In the genomic region with DNA sequence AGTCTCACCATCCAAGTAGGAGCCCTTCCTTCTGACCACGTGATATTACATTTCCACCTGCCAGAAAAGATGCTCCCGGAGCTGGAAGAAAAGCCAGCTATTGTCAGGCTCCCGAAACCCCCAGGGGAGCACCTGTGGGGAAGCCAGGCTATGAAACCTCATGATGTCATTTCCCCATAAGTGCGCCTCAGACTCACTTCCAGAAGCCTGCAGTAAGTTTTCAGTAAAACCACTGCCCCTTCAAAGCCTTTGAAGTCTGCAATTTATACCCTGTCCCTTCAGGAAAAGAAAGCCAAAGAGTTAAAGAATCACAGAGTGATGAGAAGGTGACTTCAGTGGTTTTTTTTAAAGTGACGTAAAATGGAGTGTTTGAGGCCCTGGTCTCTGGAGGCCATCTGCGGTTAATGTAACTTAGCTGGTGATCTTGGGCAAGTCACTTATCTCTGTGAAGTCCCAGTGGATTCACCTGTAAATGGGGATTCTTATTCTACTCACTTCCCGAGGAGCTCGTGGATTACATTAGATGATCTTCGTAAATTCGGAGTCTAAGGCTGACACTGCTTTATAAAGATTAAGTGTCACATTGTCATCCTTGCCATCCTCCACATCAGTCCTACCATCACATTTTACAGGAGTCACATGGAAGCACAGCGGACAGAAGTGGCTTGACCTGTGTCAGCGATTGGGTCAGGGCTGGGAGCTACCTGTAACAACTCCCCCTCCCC, we compare ENCODE assay signal across 9 cellular contexts. TPM values are rescaled to one million over a fixed set of nuclear protein-coding genes. Genes with fewer than 3 reads are reported as not detected.
A peak's percentile ranks its signal among the peaks of the same experiment; 100 is the strongest.
DNase-seq lines count a peak whose midpoint lies in the region; ATAC-seq and TF ChIP-seq lines count a peak whose summit lies in the region.
"Had no signal": no experiment of that assay in that cellular context is flagged by ENCODE, and none has a peak within 500 bp of the region (broad histone marks: within the 10 kb centered on the region; RNA-seq: fewer than 3 reads in every experiment).

No MANE protein-coding gene starts in this region.

- in situ Hi-C loops in mammary epithelial cell (cut with MboI; ENCODE audit: low sequenced_read_pairs in 2 of 2) = loop anchor here in 1 of 2 donors (5.0 kb wide), 1 partner anchor 370 kb away; no protein-coding TSS in a partner anchor

- H2AFZ ChIP-seq in DND-41 (ENCODE audit: low read depth, low read length) (no peak overlapping the region), mammary epithelial cell (ENCODE audit: low read depth, low read length) (no peak overlapping the region)

- peak; percentile 12 for DNase-seq in DND-41
- DNase-seq in SJCRH30 = peak; percentile 10 to 46
- DNase-seq in SIG-M5 treated with dmso at 0.1 percent for 504 hours (lab: John Stamatoyannopoulos, UW; ENCODE audit: unreplicated experiment) = no peak
- DNase-seq in NCI-H1694 (lab: John Stamatoyannopoulos, UW) = no peak
- no peak for DNase-seq in SW480 (ENCODE audit: low spot score)
- DNase-seq in mammary epithelial cell = no peak

- ATAC-seq in DND-41 (ENCODE audit: insufficient read depth, low read depth) (peak; percentile 64), HG02943 (IDR thresholded peaks at IDR 0.05; ENCODE audit: low read depth, unreplicated experiment) (peak; percentile 70)

- H4K20me1 ChIP-seq in DND-41 (ENCODE audit: insufficient read depth, low read length) = no peaks in the 10 kb centered on the region
- no peaks in the 10 kb centered on the region for H4K20me1 ChIP-seq in mammary epithelial cell (ENCODE audit: insufficient read depth, low read length)

- peak; percentile 30 for TF ChIP-seq POLR2A in GM19099 (IDR thresholded peaks at IDR 0.05; ENCODE audit: extremely low read depth, insufficient read length, low read depth)

- H3K4me2 ChIP-seq in DND-41 (ENCODE audit: insufficient read depth, low read length) (no peak overlapping the region), mammary epithelial cell (ENCODE audit: insufficient read depth, low read depth, low read length) (no peak overlapping the region)

- H3K27me3 ChIP-seq in DND-41 (ENCODE audit: insufficient read depth, low read length, poor library complexity) (peaks cover 4% of the 10 kb centered on the region), SJCRH30 (no peaks in the 10 kb centered on the region), mammary epithelial cell (ENCODE audit: insufficient read depth, low read length) (peaks cover 18% of the 10 kb centered on the region)

- no peak for TF ChIP-seq CTCF in DND-41 (IDR thresholded peaks at IDR 0.05; ENCODE audit: borderline replicate concordance, extremely low read depth, low read length, poor library complexity, severe bottlenecking)
- no peak for TF ChIP-seq CTCF in mammary epithelial cell (conservative IDR thresholded peaks at IDR 0.05 in 1 of 2, IDR thresholded peaks at IDR 0.05 in 1 of 2; ENCODE audit: extremely low read depth in 1 of 2, insufficient read depth in 1 of 2, low read depth in 1 of 2, low read length in 2 of 2)

- CTCF ChIA-PET in mammary epithelial cell (lab: Charles Lee; ENCODE audit: low non-redundant PET) = no interaction called here

- no peak overlapping the region for H3K27ac ChIP-seq in DND-41 (ENCODE audit: low read length)
- no peak overlapping the region for H3K27ac ChIP-seq in SJCRH30
- no peak overlapping the region for H3K27ac ChIP-seq in mammary epithelial cell (ENCODE audit: insufficient read depth, low read depth, low read length)

- dilution Hi-C loops in mammary epithelial cell (cut with HindIII; ENCODE audit: low sequenced_read_pairs) = no loop called here

- peaks cover 15% of the 10 kb centered on the region for H3K9me3 ChIP-seq in DND-41 (ENCODE audit: insufficient read depth, low read length, severe bottlenecking)
- H3K9me3 ChIP-seq in SJCRH30 (replicated peaks) = peaks cover 4% of the 10 kb centered on the region; the same call in 1 of the 2 replicates
- H3K9me3 ChIP-seq in mammary epithelial cell (replicated peaks; ENCODE audit: insufficient read depth, low read length) = no peaks in the 10 kb centered on the region

- H3K9ac ChIP-seq in DND-41 (ENCODE audit: low read depth, low read length) (no peak overlapping the region), mammary epithelial cell (ENCODE audit: insufficient read depth, low read length) (no peak overlapping the region)

- H3K79me2 ChIP-seq in DND-41 (ENCODE audit: insufficient read depth, low read length) (no peaks in the 10 kb centered on the region), mammary epithelial cell (ENCODE audit: insufficient read depth, low read length) (no peaks in the 10 kb centered on the region)

- intact Hi-C loops in mammary epithelial cell (cut with micrococcal nuclease) = loop anchor here (5.0 kb wide), 3 partner anchors 80 to 440 kb away; no protein-coding TSS in a partner anchor

- 91% methylated on average over 10 of the region's 12 CpGs for WGBS in mammary epithelial cell (ENCODE audit: low coverage, missing lambda C conversion rate)

- H3K36me3 ChIP-seq in DND-41 (ENCODE audit: insufficient read depth, low read length) (no peaks in the 10 kb centered on the region), SJCRH30 (no peaks in the 10 kb centered on the region), mammary epithelial cell (ENCODE audit: insufficient read depth, low read length) (no peaks in the 10 kb centered on the region)

- no TSS peak for BruUV-seq in mammary epithelial cell (replicated peaks; lab: Mats Ljungman, UMichigan)

- no peak overlapping the region for H3K4me3 ChIP-seq in DND-41 (ENCODE audit: low read depth in 1 of 2, low read length in 2 of 2)
- no peak overlapping the region for H3K4me3 ChIP-seq in SJCRH30
- no peak overlapping the region for H3K4me3 ChIP-seq in mammary epithelial cell (replicated peaks in 1 of 3; ENCODE audit: insufficient read depth in 1 of 3, low read depth in 2 of 3, low read length in 3 of 3)

- H3K4me1 ChIP-seq in DND-41 (ENCODE audit: insufficient read depth, low read length) (no peaks in the 10 kb centered on the region), SJCRH30 (peaks cover 17% of the 10 kb centered on the region), mammary epithelial cell (ENCODE audit: insufficient read depth, low read length) (peaks cover 31% of the 10 kb centered on the region)

RNA-seq across cellular contexts. Expression of gene SEMA6A, which starts 2.6 kb away (rescaled TPM):
- 53.5 and 63.2 TPM in 2 replicates for total RNA-seq in SJCRH30 (2014; rRNA removed; shearing (Covaris generic))
- total RNA-seq in mammary epithelial cell = 1 to 10 TPM; 1.2 to 7.7 TPM
- 0.53 TPM for polyA plus RNA-seq in mammary epithelial cell
- polyA minus RNA-seq in mammary epithelial cell = 36.2 TPM
- total RNA-seq: CD4-positive, CD25-positive, alpha-beta regulatory T cell had no signal

Comparison
In these comparisons a context has a peak if more than half of its experiments do, and no peak if none do; other contexts are left out.
1. DNase-seq: peak in DND-41 (single experiment) and SJCRH30 (2 of 2); none in SIG-M5 treated with dmso at 0.1 percent for 504 hours (single experiment), NCI-H1694 (single experiment), SW480 (single experiment) and mammary epithelial cell (single experiment).